ENCODE assay signal across 1 cellular context in genomic region chr11:116366980-116367640, GRCh38.
TF ChIP-seq lines count a peak whose summit lies in the region.

No MANE protein-coding gene starts in this region.

TF ChIP-seq in HepG2, 621 proteins besides CTCF, POLR2A, EP300 and RAD21 (continued from another document and continues in another):
- TF ChIP-seq FOXA1 (IDR thresholded peaks at IDR 0.05) (no peak), FOXA1 (CRISPR knock-in tag; IDR thresholded peaks at IDR 0.05) (no peak), HNRNPL (IDR thresholded peaks at IDR 0.05; ENCODE audit: low read depth, low read length) (no peak), SOX6 (IDR thresholded peaks at IDR 0.05) (peak; percentile 51; the same call in 1 of the 2 replicates), SOX6 (CRISPR knock-in tag; IDR thresholded peaks at IDR 0.05) (peak; percentile 96), AGO2 (optimal IDR thresholded peaks at IDR 0.05; ENCODE audit: low read depth, low read length) (no peak), ZBTB44 (CRISPR knock-in tag; IDR thresholded peaks at IDR 0.05) (no peak), TSC22D2 (CRISPR knock-in tag; IDR thresholded peaks at IDR 0.05; ENCODE audit: borderline replicate concordance) (0 out of 2 replicates have a peak, but pooled peaks have one; percentile 15), PCBP2 (optimal IDR thresholded peaks at IDR 0.05; ENCODE audit: low read depth, low read length, poor library complexity, severe bottlenecking) (no peak), SP4 (CRISPR knock-in tag; IDR thresholded peaks at IDR 0.05) (peak; percentile 65; the same call in 1 of the 2 replicates), EHMT2 (IDR thresholded peaks at IDR 0.05; ENCODE audit: borderline replicate concordance, low read depth, low read length) (peak; percentile 73; the same call in 1 of the 2 replicates), PATZ1 (CRISPR knock-in tag; IDR thresholded peaks at IDR 0.05) (0 out of 2 replicates have a peak, but pooled peaks have one; percentile 12), ZNF644 (CRISPR knock-in tag; IDR thresholded peaks at IDR 0.05; ENCODE audit: low read depth) (peak; percentile 68), DMAP1 (CRISPR knock-in tag; IDR thresholded peaks at IDR 0.05) (no peak), MIER3 (CRISPR knock-in tag; IDR thresholded peaks at IDR 0.05; ENCODE audit: borderline replicate concordance) (no peak), ARID5B (CRISPR knock-in tag; IDR thresholded peaks at IDR 0.05) (peak; percentile 84), ZNF576 (CRISPR knock-in tag; IDR thresholded peaks at IDR 0.05) (no peak), RARA (CRISPR knock-in tag; IDR thresholded peaks at IDR 0.05) (0 out of 2 replicates have a peak, but pooled peaks have one; percentile 33), ZNF143 (CRISPR knock-in tag; IDR thresholded peaks at IDR 0.05) (no peak), AHDC1 (CRISPR knock-in tag; IDR thresholded peaks at IDR 0.05; ENCODE audit: borderline replicate concordance) (no peak), ZNF710 (CRISPR knock-in tag; IDR thresholded peaks at IDR 0.05; ENCODE audit: borderline replicate concordance) (no peak), ZNF383 (CRISPR knock-in tag; IDR thresholded peaks at IDR 0.05; ENCODE audit: borderline replicate concordance) (no peak), SRY (CRISPR knock-in tag; IDR thresholded peaks at IDR 0.05) (no peak), CEBPG (CRISPR knock-in tag; IDR thresholded peaks at IDR 0.05) (peak; percentile 92), TEAD3 (CRISPR knock-in tag; optimal IDR thresholded peaks at IDR 0.05; ENCODE audit: borderline replicate concordance) (peak; percentile 97), ZNF501 (CRISPR knock-in tag; IDR thresholded peaks at IDR 0.05) (peak; percentile 16; the same call in 1 of the 2 replicates), CEBPB (IDR thresholded peaks at IDR 0.05; ENCODE audit: borderline replicate concordance, low read depth, low read length) (peak; percentile 97), ZNF713 (CRISPR knock-in tag; IDR thresholded peaks at IDR 0.05) (no peak), KLF12 (CRISPR knock-in tag; IDR thresholded peaks at IDR 0.05; ENCODE audit: borderline replicate concordance) (no peak), HDAC2 (CRISPR knock-in tag; IDR thresholded peaks at IDR 0.05) (peak; percentile 62; the same call in 1 of the 2 replicates), PAX8 (CRISPR knock-in tag; IDR thresholded peaks at IDR 0.05; ENCODE audit: borderline replicate concordance) (no peak), ZNF317 (CRISPR knock-in tag; IDR thresholded peaks at IDR 0.05) (no peak), THAP11 (CRISPR knock-in tag; IDR thresholded peaks at IDR 0.05) (0 out of 2 replicates have a peak, but pooled peaks have one; percentile 24), ZNF562 (CRISPR knock-in tag; IDR thresholded peaks at IDR 0.05; ENCODE audit: borderline replicate concordance) (no peak), CERS6 (CRISPR knock-in tag; IDR thresholded peaks at IDR 0.05) (no peak), DRAP1 (CRISPR knock-in tag; IDR thresholded peaks at IDR 0.05) (peak; percentile 18; the same call in 1 of the 2 replicates), CBX1 (IDR thresholded peaks at IDR 0.05; ENCODE audit: low read depth) (peak; percentile 43), ZNF652 (CRISPR knock-in tag; IDR thresholded peaks at IDR 0.05; ENCODE audit: borderline replicate concordance, low read depth) (no peak), PAXIP1 (CRISPR knock-in tag; conservative IDR thresholded peaks at IDR 0.05) (0 out of 2 replicates have a peak, but pooled peaks have one; percentile 16)
